Comparison of ENCODE assay signal across 34 cellular contexts in genomic region chr10:49197171-49197570, GRCh38. TPM values are rescaled to one million over a fixed set of nuclear protein-coding genes. Genes with fewer than 3 reads are reported as not detected.
"Had no signal": no experiment of that assay in that cellular context is flagged by ENCODE, and none has a peak within 500 bp of the region (broad histone marks: within the 10 kb centered on the region; RNA-seq: fewer than 3 reads in every experiment).

No MANE protein-coding gene starts in this region.

- H3K4me1 ChIP-seq: lower lobe of right lung, neural progenitor cell, prostate gland, suprapubic skin, tibial artery, uterus had no signal

- H3K36me3 ChIP-seq: left lung, lower lobe of right lung, neural progenitor cell, neutrophil, ovary, prostate gland, suprapubic skin, thoracic aorta, tibial artery, uterus had no signal

- H3K4me1 Mint-ChIP-seq: mesothelial cell of epicardium, nephron progenitor cell, neural progenitor cell had no signal

- H3K4me3 Mint-ChIP-seq: immature natural killer cell; mesothelial cell of epicardium; naive B cell; natural killer cell; nephron progenitor cell; neural progenitor cell; stimulated activated naive CD8-positive, alpha-beta T cell treated with anti-CD3 and anti-CD28 coated beads, Interleukin-15, Interleukin-2, amounts not matched to agents 100 ng/mL and 50 ng/mL, for 24 hours had no signal

- H2AFZ ChIP-seq: neural progenitor cell had no signal

- H3K27ac ChIP-seq: left lung, lower lobe of right lung, neural progenitor cell, neutrophil, ovary, prostate gland, skin epidermis, suprapubic skin, thoracic aorta, tibial artery, uterus had no signal

- H3K4me2 ChIP-seq: neural progenitor cell had no signal

- H3K4me3 ChIP-seq: left lung, lower lobe of right lung, neural progenitor cell, ovary, prostate gland, skin epidermis, suprapubic skin, thoracic aorta, tibial artery, uterus had no signal

- ATAC-seq: left colon, left lung, lower lobe of right lung, natural killer cell, right cardiac atrium, sciatic nerve had no signal

- H3K9me3 Mint-ChIP-seq: immature natural killer cell; mesothelial cell of epicardium; naive B cell; natural killer cell; nephron progenitor cell; neural progenitor cell; stimulated activated naive CD8-positive, alpha-beta T cell treated with anti-CD3 and anti-CD28 coated beads, Interleukin-15, Interleukin-2, amounts not matched to agents 100 ng/mL and 50 ng/mL, for 24 hours had no signal

- H3K27me3 ChIP-seq: left lung, ovary, suprapubic skin, uterus had no signal

- H3K9ac ChIP-seq: neural progenitor cell had no signal

- H3K9me3 ChIP-seq: lower lobe of right lung, neutrophil, ovary, prostate gland, suprapubic skin, thoracic aorta, tibial artery, uterus had no signal

- FAIRE-seq: islet of Langerhans, kidney had no signal

- DNase-seq: hypothalamus; immature natural killer cell; kidney; left colon; left lung; lower lobe of right lung; mammary epithelial cell; mesendoderm; naive B cell; natural killer cell; nephron progenitor cell; occipital lobe; ovary; posterior cingulate gyrus; retina; right cardiac atrium; stimulated activated CD4-positive, alpha-beta T cell treated with anti-CD3 and anti-CD28 coated beads, Interleukin-12 subunit alpha, Interleukin-12 subunit beta, amount 100 ng/mL, for 4 hours; stimulated activated CD4-positive, alpha-beta T cell treated with anti-CD3 and anti-CD28 coated beads, Interleukin-15, amount 100 ng/mL, for 24 hours; stimulated activated CD4-positive, alpha-beta T cell treated with anti-CD3 and anti-CD28 coated beads, Interleukin-2, amount 100 ng/mL, for 24 hours; stimulated activated CD4-positive, alpha-beta T cell treated with anti-CD3 and anti-CD28 coated beads, Interleukin-4, amount 100 ng/mL, for 1 hour; stimulated activated naive CD4-positive, alpha-beta T cell; tibial artery; trophoblast cell; uterus had no signal

- H3K36me3 Mint-ChIP-seq: mesothelial cell of epicardium, naive B cell, natural killer cell, neural progenitor cell had no signal

- H3K27ac Mint-ChIP-seq: immature natural killer cell; mesothelial cell of epicardium; naive B cell; natural killer cell; nephron progenitor cell; neural progenitor cell; stimulated activated naive CD8-positive, alpha-beta T cell treated with anti-CD3 and anti-CD28 coated beads, Interleukin-15, Interleukin-2, amounts not matched to agents 100 ng/mL and 50 ng/mL, for 24 hours had no signal

RNA-seq across cellular contexts. Expression of gene TMEM273, which starts 9.0 kb away (rescaled TPM):
- total RNA-seq: mammary epithelial cell, mesothelial cell of epicardium had no signal
- polyA plus RNA-seq: mammary epithelial cell had no signal
